In genomic region chr2:174259981-174260380, GRCh38 we compare ENCODE assay signal across 14 cellular contexts. TPM values are rescaled to one million over a fixed set of nuclear protein-coding genes. Genes with fewer than 3 reads are reported as not detected.
A peak's percentile ranks its signal among the peaks of the same experiment; 100 is the strongest.
DNase-seq lines count a peak whose midpoint lies in the region; ATAC-seq, FAIRE-seq and TF ChIP-seq lines count a peak whose summit lies in the region.
"Had no signal": no experiment of that assay in that cellular context is flagged by ENCODE, and none has a peak within 500 bp of the region (broad histone marks: within the 10 kb centered on the region; RNA-seq: fewer than 3 reads in every experiment).

No MANE protein-coding gene starts in this region.

- H3K27me3 Mint-ChIP-seq in astrocyte (ENCODE audit: low read depth, unreplicated experiment) = no peaks in the 10 kb centered on the region
- peaks cover 11% of the 10 kb centered on the region for H3K27me3 Mint-ChIP-seq in activated T-helper 17 cell treated with anti-CD3 and anti-CD28 coated beads, Interleukin-2, amount 50 U/mL, for 72 hours

- H2AFZ ChIP-seq in astrocyte (ENCODE audit: low read depth, low read length) = no peak overlapping the region

- no peaks in the 10 kb centered on the region for H4K20me1 ChIP-seq in astrocyte (ENCODE audit: insufficient read depth, low read length)

- no peak overlapping the region for H3K4me2 ChIP-seq in astrocyte (ENCODE audit: low read length)

- H3K4me1 Mint-ChIP-seq in astrocyte (ENCODE audit: low read depth, unreplicated experiment) = peaks cover 6% of the 10 kb centered on the region
- H3K4me1 Mint-ChIP-seq in activated T-helper 17 cell treated with anti-CD3 and anti-CD28 coated beads, Interleukin-2, amount 50 U/mL, for 72 hours = no peaks in the 10 kb centered on the region
- H3K4me1 Mint-ChIP-seq: activated CD4-positive, alpha-beta T cell treated with anti-CD3 and anti-CD28 coated beads, Interleukin-2, amount 10 ng/mL, durations not matched to agents 7 days and 5 days; memory B cell had no signal

- 8 to 19% methylated on average over 1 of the region's 1 CpG for WGBS in gastroesophageal sphincter (ENCODE audit: low coverage in 1 of 2), 2 donors

- H3K4me3 Mint-ChIP-seq in astrocyte (ENCODE audit: unreplicated experiment) = no peak overlapping the region
- H3K4me3 Mint-ChIP-seq in activated T-helper 17 cell treated with anti-CD3 and anti-CD28 coated beads, Interleukin-2, amount 50 U/mL, for 72 hours = no peak overlapping the region
- H3K4me3 Mint-ChIP-seq: activated CD4-positive, alpha-beta T cell treated with anti-CD3 and anti-CD28 coated beads, Interleukin-2, amount 10 ng/mL, durations not matched to agents 7 days and 5 days; activated naive CD8-positive, alpha-beta T cell; memory B cell had no signal

- no peaks in the 10 kb centered on the region for H3K79me2 ChIP-seq in astrocyte (ENCODE audit: insufficient read depth, low read length)

- no peaks in the 10 kb centered on the region for H3K9me3 Mint-ChIP-seq in astrocyte (ENCODE audit: unreplicated experiment)
- no peaks in the 10 kb centered on the region for H3K9me3 Mint-ChIP-seq in activated T-helper 17 cell treated with anti-CD3 and anti-CD28 coated beads, Interleukin-2, amount 50 U/mL, for 72 hours
- H3K9me3 Mint-ChIP-seq: activated CD4-positive, alpha-beta T cell treated with anti-CD3 and anti-CD28 coated beads, Interleukin-2, amount 10 ng/mL, durations not matched to agents 7 days and 5 days had no signal

- H3K9me3 ChIP-seq in astrocyte (ENCODE audit: insufficient read depth, low read depth, low read length) = peaks cover 2% of the 10 kb centered on the region
- no peaks in the 10 kb centered on the region for H3K9me3 ChIP-seq in gastroesophageal sphincter
- H3K9me3 ChIP-seq: SJSA1 had no signal

- H3K4me1 ChIP-seq in astrocyte (ENCODE audit: insufficient read depth, low read length) = peaks cover 2% of the 10 kb centered on the region
- H3K4me1 ChIP-seq in gastroesophageal sphincter = no peaks in the 10 kb centered on the region

- H3K9ac ChIP-seq in astrocyte (ENCODE audit: low read length) = no peak overlapping the region

- H3K36me3 Mint-ChIP-seq in astrocyte (ENCODE audit: low read depth, unreplicated experiment) = no peaks in the 10 kb centered on the region
- H3K36me3 Mint-ChIP-seq in activated T-helper 17 cell treated with anti-CD3 and anti-CD28 coated beads, Interleukin-2, amount 50 U/mL, for 72 hours (ENCODE audit: low read depth) = no peaks in the 10 kb centered on the region
- H3K36me3 Mint-ChIP-seq: activated naive CD8-positive, alpha-beta T cell; memory B cell had no signal

- FAIRE-seq in HTR-8/SVneo (lab: Jason Lieb, UNC) (no peak), astrocyte (lab: Jason Lieb, UNC) (no peak)
- FAIRE-seq: H1, urothelium cell line had no signal

- TF ChIP-seq CTCF in astrocyte (IDR thresholded peaks at IDR 0.05; ENCODE audit: insufficient read depth, low read depth, low read length) (no peak), gastroesophageal sphincter (IDR thresholded peaks at IDR 0.05) (no peak)

- H3K27ac ChIP-seq in astrocyte (ENCODE audit: low read depth, low read length) (no peak overlapping the region), gastroesophageal sphincter (no peak overlapping the region)
- H3K27ac ChIP-seq: SJSA1 had no signal

- no peaks in the 10 kb centered on the region for H3K36me3 ChIP-seq in astrocyte (ENCODE audit: insufficient read depth, low read length)
- H3K36me3 ChIP-seq in gastroesophageal sphincter = no peaks in the 10 kb centered on the region
- H3K36me3 ChIP-seq: SJSA1 had no signal

- H3K27ac Mint-ChIP-seq in astrocyte (ENCODE audit: unreplicated experiment) = no peak overlapping the region
- no peak overlapping the region for H3K27ac Mint-ChIP-seq in activated T-helper 17 cell treated with anti-CD3 and anti-CD28 coated beads, Interleukin-2, amount 50 U/mL, for 72 hours
- H3K27ac Mint-ChIP-seq: activated naive CD8-positive, alpha-beta T cell; memory B cell had no signal

- H3K27me3 ChIP-seq in astrocyte (ENCODE audit: insufficient read depth, low read length) = no peaks in the 10 kb centered on the region
- no peaks in the 10 kb centered on the region for H3K27me3 ChIP-seq in gastroesophageal sphincter
- H3K27me3 ChIP-seq: SJSA1 had no signal

- no peak for TF ChIP-seq POLR2A in gastroesophageal sphincter (IDR thresholded peaks at IDR 0.05)

- ATAC-seq in activated T-helper 17 cell treated with anti-CD3 and anti-CD28 coated beads, Interleukin-2, amount 50 U/mL, for 72 hours (replicated peaks) = no peak
- ATAC-seq in gastroesophageal sphincter = no peak

- H3K4me3 ChIP-seq in astrocyte (ENCODE audit: insufficient read depth, low read depth, low read length) (no peak overlapping the region), gastroesophageal sphincter (no peak overlapping the region)
- H3K4me3 ChIP-seq: SJSA1 had no signal

- DNase-seq in DMS79 (lab: John Stamatoyannopoulos, UW) (peak; percentile 34), HTR-8/SVneo (ENCODE audit: insufficient read length, low spot score) (peak; percentile 39), astrocyte (ENCODE audit: low read depth) (peak; percentile 47), left kidney (ENCODE audit: low read depth, low spot score) (peak; percentile 36), NCI-H1092 (lab: John Stamatoyannopoulos, UW) (no peak), NCI-H2107 treated with DMSO at 0.1 percent for 48 hours (lab: John Stamatoyannopoulos, UW; ENCODE audit: unreplicated experiment) (no peak)
- DNase-seq: activated CD4-positive, alpha-beta T cell treated with anti-CD3 and anti-CD28 coated beads, Interleukin-2, amount 10 ng/mL, durations not matched to agents 7 days and 5 days had no signal

- TF ChIP-seq EP300 in gastroesophageal sphincter (IDR thresholded peaks at IDR 0.05) = no peak

RNA-seq across cellular contexts. Expression of gene OLA1, which starts 11.6 kb away (rescaled TPM):
- total RNA-seq in astrocyte (94.6 and 104 TPM in 2 replicates), gastroesophageal sphincter (10 to 100 TPM; 57.1 to 90.4 (median 72.1) TPM)
- total RNA-seq in activated T-helper 17 cell treated with anti-CD3 and anti-CD28 coated beads, Interleukin-2, amount 50 U/mL, for 72 hours = 100 to 1,000 TPM; 102 to 123 TPM

Comparison
In these comparisons a context has a peak if more than half of its experiments do, and no peak if none do; other contexts are left out.
1. DNase-seq: peak in DMS79 (single experiment), HTR-8/SVneo (single experiment), astrocyte (single experiment) and left kidney (single experiment); none in NCI-H1092 (single experiment) and NCI-H2107 treated with DMSO at 0.1 percent for 48 hours (single experiment).